8 cellular contexts compared by ENCODE assay signal in genomic region chrX:19886888-19887531, GRCh38. TPM values are rescaled to one million over a fixed set of nuclear protein-coding genes. Genes with fewer than 3 reads are reported as not detected.
DNase-seq lines count a peak whose midpoint lies in the region; ATAC-seq and TF ChIP-seq lines count a peak whose summit lies in the region.

No MANE protein-coding gene starts in this region.

- H3K9me3 ChIP-seq in lower lobe of right lung (no peaks in the 10 kb centered on the region), suprapubic skin (no peaks in the 10 kb centered on the region)

- no peaks in the 10 kb centered on the region for H3K36me3 ChIP-seq in lower lobe of right lung
- no peaks in the 10 kb centered on the region for H3K36me3 ChIP-seq in suprapubic skin

- no peaks in the 10 kb centered on the region for H3K27me3 ChIP-seq in lower lobe of right lung (ENCODE audit: low read depth)
- no peaks in the 10 kb centered on the region for H3K27me3 ChIP-seq in suprapubic skin

- peak overlapping the region; percentile 69 for H3K4me3 ChIP-seq in AG09309 (ENCODE audit: control insufficient read depth, low read depth, low read length)
- peak overlapping the region; percentile 63 for H3K4me3 ChIP-seq in choroid plexus epithelial cell (ENCODE audit: low read depth, low read length)
- peak overlapping the region; percentile 65 for H3K4me3 ChIP-seq in lower lobe of right lung
- H3K4me3 ChIP-seq in suprapubic skin: peak overlapping the region; percentile 70

- H3K4me1 ChIP-seq in lower lobe of right lung (peaks cover 6% of the 10 kb centered on the region), suprapubic skin (no peaks in the 10 kb centered on the region)

- DNase-seq in AG09309 (ENCODE audit: low read depth) (no peak), choroid plexus epithelial cell (ENCODE audit: low read depth) (no peak), lower lobe of right lung (peak; percentile 51), suprapubic skin (ENCODE audit: low spot score in 2 of 2) (peak in 1 of 2 donors; percentile 68), NCI-H1105 treated with DMSO at 0.1 percent for 48 hours (lab: John Stamatoyannopoulos, UW) (no peak)

- intact Hi-C loops in lower lobe of right lung (cut with DNase I): no loop called here

- TF ChIP-seq POLR2A in suprapubic skin (IDR thresholded peaks at IDR 0.05): no peak

- no CpG with 5 or more reads among the region's 83 CpGs for WGBS in suprapubic skin

- TF ChIP-seq CTCF in AG09309 (IDR thresholded peaks at IDR 0.05; ENCODE audit: control insufficient read depth, insufficient read depth, low read depth, low read length, missing control alignments) (no peak), choroid plexus epithelial cell (conservative IDR thresholded peaks at IDR 0.05; ENCODE audit: low read depth, low read length) (no peak), lower lobe of right lung (IDR thresholded peaks at IDR 0.05) (no peak), suprapubic skin (IDR thresholded peaks at IDR 0.05) (no peak)

- ATAC-seq in GM21723 (IDR thresholded peaks at IDR 0.05; ENCODE audit: unreplicated experiment) (peak; percentile 20), SK-N-SH treated with all-trans-retinoic acid at 6 μM for 48 hours (peak; percentile 20), lower lobe of right lung (peak; percentile 23 to 45), GM18517 (IDR thresholded peaks at IDR 0.05; ENCODE audit: unreplicated experiment) (no peak)

- TF ChIP-seq EP300 in suprapubic skin (IDR thresholded peaks at IDR 0.05): no peak

- H3K27ac ChIP-seq in lower lobe of right lung: peak overlapping the region; percentile 78
- peak overlapping the region; percentile 81 for H3K27ac ChIP-seq in suprapubic skin

TF ChIP-seq in SK-N-SH treated with all-trans-retinoic acid at 6 μM for 48 hours, 23 proteins besides CTCF, POLR2A, EP300 and RAD21:
- no peak for TF ChIP-seq OSR1 (CRISPR knock-in tag; IDR thresholded peaks at IDR 0.05)
- TF ChIP-seq CSDC2 (CRISPR knock-in tag; IDR thresholded peaks at IDR 0.05): no peak
- TF ChIP-seq CSRNP3 (CRISPR knock-in tag; IDR thresholded peaks at IDR 0.05): no peak
- TF ChIP-seq SNAI2 (CRISPR knock-in tag; IDR thresholded peaks at IDR 0.05): no peak
- TF ChIP-seq ZFP3 (CRISPR knock-in tag; IDR thresholded peaks at IDR 0.05): no peak
- no peak for TF ChIP-seq TSHZ2 (CRISPR knock-in tag; IDR thresholded peaks at IDR 0.05)
- TF ChIP-seq ESRRG (CRISPR knock-in tag; IDR thresholded peaks at IDR 0.05): no peak
- no peak for TF ChIP-seq ZFP30 (CRISPR knock-in tag; IDR thresholded peaks at IDR 0.05)
- TF ChIP-seq ZNF565 (CRISPR knock-in tag; conservative IDR thresholded peaks at IDR 0.05; ENCODE audit: low read depth): no peak
- TF ChIP-seq RARB (CRISPR knock-in tag; IDR thresholded peaks at IDR 0.05): no peak
- TF ChIP-seq, protein P1, sequence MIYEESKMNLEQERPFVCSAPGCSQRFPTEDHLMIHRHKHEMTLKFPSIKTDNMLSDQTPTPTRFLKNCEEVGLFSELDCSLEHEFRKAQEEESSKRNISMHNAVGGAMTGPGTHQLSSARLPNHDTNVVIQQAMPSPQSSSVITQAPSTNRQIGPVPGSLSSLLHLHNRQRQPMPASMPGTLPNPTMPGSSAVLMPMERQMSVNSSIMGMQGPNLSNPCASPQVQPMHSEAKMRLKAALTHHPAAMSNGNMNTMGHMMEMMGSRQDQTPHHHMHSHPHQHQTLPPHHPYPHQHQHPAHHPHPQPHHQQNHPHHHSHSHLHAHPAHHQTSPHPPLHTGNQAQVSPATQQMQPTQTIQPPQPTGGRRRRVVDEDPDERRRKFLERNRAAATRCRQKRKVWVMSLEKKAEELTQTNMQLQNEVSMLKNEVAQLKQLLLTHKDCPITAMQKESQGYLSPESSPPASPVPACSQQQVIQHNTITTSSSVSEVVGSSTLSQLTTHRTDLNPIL (CRISPR knock-in tag; IDR thresholded peaks at IDR 0.05; ENCODE audit: low read depth): no peak
- no peak for TF ChIP-seq ARNTL (CRISPR knock-in tag; IDR thresholded peaks at IDR 0.05; ENCODE audit: borderline replicate concordance, low read depth)
- no peak for TF ChIP-seq GLIS3 (CRISPR knock-in tag; IDR thresholded peaks at IDR 0.05)
- no peak for TF ChIP-seq TOX (CRISPR knock-in tag; IDR thresholded peaks at IDR 0.05; ENCODE audit: borderline replicate concordance)
- no peak for TF ChIP-seq ZC3H10 (CRISPR knock-in tag; IDR thresholded peaks at IDR 0.05)

RNA-seq across cellular contexts. Expression of gene SH3KBP1, which starts 0.4 kb away (rescaled TPM):
- total RNA-seq in lower lobe of right lung: 49.4 TPM
- 10 to 100 TPM in 3 of 4 donors, 1 to 10 TPM in 1; 6.8 to 18.5 (median 14.1) TPM for total RNA-seq in suprapubic skin
